8 cellular contexts compared by ENCODE assay signal in the genomic region with DNA sequence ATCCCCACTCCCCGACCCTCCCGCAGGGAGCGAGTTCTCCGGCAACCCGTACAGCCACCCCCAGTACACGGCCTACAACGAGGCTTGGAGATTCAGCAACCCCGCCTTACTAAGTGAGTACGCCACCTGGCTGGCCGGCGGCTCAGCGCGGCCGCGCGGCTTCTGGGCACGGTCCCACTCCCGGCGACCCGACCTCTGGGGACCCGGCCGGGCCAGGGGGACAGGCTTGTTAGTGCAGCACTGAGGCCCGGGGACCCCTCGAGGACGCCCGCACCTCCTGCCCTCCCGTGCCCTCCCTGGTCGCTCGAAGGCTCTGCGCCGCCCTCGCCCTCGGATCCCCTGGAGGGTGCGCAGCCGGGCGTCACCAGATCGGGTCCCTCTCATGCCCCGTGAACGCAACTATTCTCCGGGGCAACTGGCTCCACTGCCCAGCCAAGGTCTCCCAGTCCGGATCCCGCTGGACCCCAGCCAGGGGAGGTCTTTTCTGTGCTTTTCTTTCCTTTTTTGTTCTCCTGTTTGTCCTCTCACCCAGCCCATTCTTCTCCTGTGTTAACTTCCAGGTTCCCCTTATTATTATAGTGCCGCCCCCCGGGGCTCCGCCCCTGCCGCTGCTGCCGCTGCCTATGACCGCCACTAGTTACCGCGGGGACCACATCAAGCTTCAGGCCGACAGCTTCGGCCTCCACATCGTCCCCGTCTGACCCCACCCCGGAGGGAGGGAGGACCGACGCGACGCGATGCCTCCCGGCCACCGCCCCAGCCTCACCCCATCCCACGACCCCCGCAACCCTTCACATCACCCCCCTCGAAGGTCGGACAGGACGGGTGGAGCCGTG.
A peak's percentile ranks its signal among the peaks of the same experiment; 100 is the strongest.
DNase-seq lines count a peak whose midpoint lies in the region; ATAC-seq lines count a peak whose summit lies in the region.

No MANE protein-coding gene starts in this region.

- no peaks in the 10 kb centered on the region for H4K20me1 ChIP-seq in Karpas-422 (ENCODE audit: insufficient read depth, low read depth, low read length)

- H3K27me3 ChIP-seq in Karpas-422 (ENCODE audit: low read length): no peaks in the 10 kb centered on the region

- H3K9me3 Mint-ChIP-seq in activated CD8-positive, alpha-beta memory T cell treated with anti-CD3 and anti-CD28 coated beads, Interleukin-2, amount 10 ng/mL, durations not matched to agents 7 days and 5 days (ENCODE audit: low read depth): no peaks in the 10 kb centered on the region

- peak; percentile 17 for DNase-seq in CMK (ENCODE audit: low read depth)
- peak; percentile 72 for DNase-seq in Karpas-422
- peak; percentile 46 for DNase-seq in activated CD8-positive, alpha-beta memory T cell treated with anti-CD3 and anti-CD28 coated beads, Interleukin-2, amount 10 ng/mL, durations not matched to agents 7 days and 5 days
- DNase-seq in cardiac septum (ENCODE audit: low spot score): peak; percentile 57
- peak; percentile 82 for DNase-seq in retina
- DNase-seq in NCI-H187 treated with DMSO at 0.1 percent for 48 hours (lab: John Stamatoyannopoulos, UW): no peak

- H3K4me1 ChIP-seq in Karpas-422 (ENCODE audit: low read length): peaks cover 24% of the 10 kb centered on the region

- H3K27me3 Mint-ChIP-seq in activated CD8-positive, alpha-beta memory T cell treated with anti-CD3 and anti-CD28 coated beads, Interleukin-2, amount 10 ng/mL, durations not matched to agents 7 days and 5 days: peaks cover 84% of the 10 kb centered on the region

- H3K79me2 ChIP-seq in Karpas-422 (ENCODE audit: low read length): no peaks in the 10 kb centered on the region

- no peaks in the 10 kb centered on the region for H3K9me2 ChIP-seq in Karpas-422 (replicated peaks; ENCODE audit: insufficient read depth, low read length)

- H3K36me3 ChIP-seq in Karpas-422 (ENCODE audit: insufficient read depth, low read length): no peaks in the 10 kb centered on the region

- CTCF ChIA-PET in activated CD8-positive, alpha-beta memory T cell treated with anti-CD3 and anti-CD28 coated beads, Interleukin-2, amount 10 ng/mL, durations not matched to agents 7 days and 5 days (lab: Charles Lee): interaction anchor here (0.7 kb wide), 1 partner anchor 21 kb away, joined by 3 read pairs; no protein-coding TSS in a partner anchor

- H3K36me3 Mint-ChIP-seq in activated CD8-positive, alpha-beta memory T cell treated with anti-CD3 and anti-CD28 coated beads, Interleukin-2, amount 10 ng/mL, durations not matched to agents 7 days and 5 days: no peaks in the 10 kb centered on the region

- H2AFZ ChIP-seq in Karpas-422 (ENCODE audit: low read length): peak overlapping the region; percentile 65; the same call in 1 of the 2 replicates

- no peak overlapping the region for H3K27ac Mint-ChIP-seq in activated CD8-positive, alpha-beta memory T cell treated with anti-CD3 and anti-CD28 coated beads, Interleukin-2, amount 10 ng/mL, durations not matched to agents 7 days and 5 days

- H3K27ac ChIP-seq in Karpas-422 (ENCODE audit: low read length): no peak overlapping the region

- intact Hi-C loops in cardiac septum (cut with DNase I): no loop called here

- ATAC-seq in activated CD8-positive, alpha-beta memory T cell treated with anti-CD3 and anti-CD28 coated beads, Interleukin-2, amount 10 ng/mL, durations not matched to agents 7 days and 5 days: peak; percentile 50
- ATAC-seq in GM18520 (IDR thresholded peaks at IDR 0.05; ENCODE audit: unreplicated experiment) (no peak), GM18517 (IDR thresholded peaks at IDR 0.05; ENCODE audit: unreplicated experiment) (no peak)

- H3K4me3 ChIP-seq in Karpas-422 (ENCODE audit: low read length): peak overlapping the region; percentile 67

- peak overlapping the region; percentile 67 for H3K9ac ChIP-seq in Karpas-422 (ENCODE audit: low read length)

- peak overlapping the region; percentile 66 for H3K4me3 Mint-ChIP-seq in activated CD8-positive, alpha-beta memory T cell treated with anti-CD3 and anti-CD28 coated beads, Interleukin-2, amount 10 ng/mL, durations not matched to agents 7 days and 5 days

- peaks cover 24% of the 10 kb centered on the region for H3K4me1 Mint-ChIP-seq in activated CD8-positive, alpha-beta memory T cell treated with anti-CD3 and anti-CD28 coated beads, Interleukin-2, amount 10 ng/mL, durations not matched to agents 7 days and 5 days

- H3K9me3 ChIP-seq in Karpas-422 (ENCODE audit: low read length): no peaks in the 10 kb centered on the region

- H3K4me2 ChIP-seq in Karpas-422 (ENCODE audit: low read depth, low read length, poor library complexity, severe bottlenecking): peak overlapping the region; percentile 73
